ENCODE assay signal across 19 cellular contexts in genomic region chr6:90502381-90502780, GRCh38.
DNase-seq lines count a peak whose midpoint lies in the region; ATAC-seq, FAIRE-seq and TF ChIP-seq lines count a peak whose summit lies in the region.
"Had no signal": no experiment of that assay in that cellular context is flagged by ENCODE, and none has a peak within 500 bp of the region (broad histone marks: within the 10 kb centered on the region; RNA-seq: fewer than 3 reads in every experiment).

No MANE protein-coding gene starts in this region.

- H3K9me3 ChIP-seq in HepG2 (ENCODE audit: low read length) = no peaks in the 10 kb centered on the region
- H3K9me3 ChIP-seq in right lobe of liver = no peaks in the 10 kb centered on the region
- H3K9me3 ChIP-seq in endodermal cell (ENCODE audit: control insufficient read depth, low read length) = no peaks in the 10 kb centered on the region
- H3K9me3 ChIP-seq in smooth muscle cell (replicated peaks; ENCODE audit: low read depth) = no peaks in the 10 kb centered on the region
- H3K9me3 ChIP-seq: BLaER1 treated with 17β-estradiol and CSF1 and Interleukin-3, amounts not matched to agents 10 nM and 100 nM had no signal

- POLR2A ChIA-PET in HepG2 (lab: Yijun Ruan, JAX) = no interaction called here
- POLR2A ChIA-PET in activated CD4-positive, alpha-beta memory T cell treated with anti-CD3 and anti-CD28 coated beads for 36 hours (lab: Charles Lee) = no interaction called here

- H3K9me3 Mint-ChIP-seq in endodermal cell = no peaks in the 10 kb centered on the region
- H3K9me3 Mint-ChIP-seq in activated CD4-positive, alpha-beta memory T cell treated with anti-CD3 and anti-CD28 coated beads for 36 hours = no peaks in the 10 kb centered on the region
- H3K9me3 Mint-ChIP-seq: CD8-positive, alpha-beta T cell; T-helper 2 cell treated with Interferon-gamma antibody and Interleukin-4, amounts not matched to agents 5 μg/mL and 100 μg/mL, for 36 hours had no signal

- in situ Hi-C loops in HepG2 (cut with HindIII; ENCODE audit: extremely low pct_ligation_motif_present, low pct_unique_long_range_greater_than_20kb) = no loop called here

- H3K36me3 Mint-ChIP-seq in endodermal cell (ENCODE audit: low read depth) = no peaks in the 10 kb centered on the region
- H3K36me3 Mint-ChIP-seq in activated CD4-positive, alpha-beta memory T cell treated with anti-CD3 and anti-CD28 coated beads for 36 hours = no peaks in the 10 kb centered on the region
- H3K36me3 Mint-ChIP-seq: CD8-positive, alpha-beta T cell had no signal

- no peaks in the 10 kb centered on the region for H3K27me3 ChIP-seq in HepG2 (ENCODE audit: control insufficient read depth in 1 of 2, insufficient read depth in 2 of 2, low read length in 2 of 2)
- H3K27me3 ChIP-seq in right lobe of liver = no peaks in the 10 kb centered on the region
- H3K27me3 ChIP-seq in endodermal cell (ENCODE audit: control insufficient read depth, insufficient read depth, low read length, poor library complexity, severe bottlenecking) = no peaks in the 10 kb centered on the region
- H3K27me3 ChIP-seq in smooth muscle cell (ENCODE audit: low read depth) = no peaks in the 10 kb centered on the region
- H3K27me3 ChIP-seq: BLaER1 treated with 17β-estradiol and CSF1 and Interleukin-3, amounts not matched to agents 10 nM and 100 nM had no signal

- no peak overlapping the region for H3K9ac ChIP-seq in HepG2 (ENCODE audit: insufficient read depth, low read depth, low read length)
- no peak overlapping the region for H3K9ac ChIP-seq in endodermal cell (ENCODE audit: extremely low read depth, low read length, poor library complexity, severe bottlenecking)
- H3K9ac ChIP-seq in smooth muscle cell (ENCODE audit: low read depth) = no peak overlapping the region
- H3K9ac ChIP-seq: BLaER1 treated with 17β-estradiol and CSF1 and Interleukin-3, amounts not matched to agents 10 nM and 100 nM had no signal

- no peak for TF ChIP-seq RAD21 in HepG2 (CRISPR knock-in tag; IDR thresholded peaks at IDR 0.05)

- WGBS in HepG2 (ENCODE audit: low lambda C conversion rate) = 85% methylated on average over 3 of the region's 3 CpGs
- WGBS in right lobe of liver (ENCODE audit: insufficient coverage, low coverage, low lambda C conversion rate, missing lambda C conversion rate) = 94% methylated on average over 3 of the region's 3 CpGs
- 64 to 79% methylated on average over 2 to 3 of the region's 3 CpGs for WGBS in endodermal cell (ENCODE audit: insufficient coverage in 1 of 2, insufficient read length in 1 of 2), 2 experiments
- WGBS in smooth muscle cell (ENCODE audit: low lambda C conversion rate) = 76% methylated on average over 3 of the region's 3 CpGs

- FAIRE-seq in HepG2 (lab: Jason Lieb, UNC) = no peak
- FAIRE-seq: GM12878 had no signal

- no peaks in the 10 kb centered on the region for H3F3A ChIP-seq in smooth muscle cell (ENCODE audit: low read depth)

- peak overlapping the region; percentile 77 for H3K27ac ChIP-seq in HepG2 (ENCODE audit: extremely low read length, insufficient read depth, low read length)
- H3K27ac ChIP-seq in right lobe of liver = peak overlapping the region in 1 of 3 donors; percentile 27
- no peak overlapping the region for H3K27ac ChIP-seq in endodermal cell (ENCODE audit: low read depth, low read length)
- H3K27ac ChIP-seq in smooth muscle cell (ENCODE audit: low read depth) = peak overlapping the region; percentile 34
- H3K27ac ChIP-seq: BLaER1 treated with 17β-estradiol and CSF1 and Interleukin-3, amounts not matched to agents 10 nM and 100 nM had no signal

- H3K27ac Mint-ChIP-seq in endodermal cell = peak overlapping the region; percentile 60
- H3K27ac Mint-ChIP-seq in activated CD4-positive, alpha-beta memory T cell treated with anti-CD3 and anti-CD28 coated beads for 36 hours = no peak overlapping the region
- H3K27ac Mint-ChIP-seq: CD8-positive, alpha-beta T cell had no signal

- H3K4me3 Mint-ChIP-seq in endodermal cell = no peak overlapping the region
- H3K4me3 Mint-ChIP-seq in activated CD4-positive, alpha-beta memory T cell treated with anti-CD3 and anti-CD28 coated beads for 36 hours = no peak overlapping the region
- H3K4me3 Mint-ChIP-seq: CD8-positive, alpha-beta T cell; T-helper 2 cell treated with Interferon-gamma antibody and Interleukin-4, amounts not matched to agents 5 μg/mL and 100 μg/mL, for 36 hours had no signal

- TF ChIP-seq POLR2A in HepG2 (IDR thresholded peaks at IDR 0.05; ENCODE audit: insufficient read depth in 1 of 2, low read depth in 2 of 2, low read length in 2 of 2) = no peak
- no peak for TF ChIP-seq POLR2A in right lobe of liver (IDR thresholded peaks at IDR 0.05)

- DNase-seq in HepG2 (ENCODE audit: low spot score) (no peak), right lobe of liver (no peak), NCI-H1417 (lab: John Stamatoyannopoulos, UW) (peak; percentile 34 to 88 (median 44)), endodermal cell (no peak), smooth muscle cell (lab: John Stamatoyannopoulos, UW; ENCODE audit: unreplicated experiment) (no peak), SIG-M5 (lab: John Stamatoyannopoulos, UW) (no peak), LoVo (ENCODE audit: low spot score) (no peak)
- DNase-seq in activated CD4-positive, alpha-beta memory T cell treated with anti-CD3 and anti-CD28 coated beads for 36 hours = no peak
- DNase-seq: CD8-positive, alpha-beta T cell; EL; HCEC 1CT; Kasumi-1; MM.1S; NCI-H1092 treated with DMSO at 0.1 percent for 48 hours; NCI-H1930; NCI-H2171 had no signal

- H3K4me1 ChIP-seq in HepG2 (ENCODE audit: insufficient read depth, low read length) (peaks cover 24% of the 10 kb centered on the region), right lobe of liver (peaks cover 0 to 15% (median 7%) of the 10 kb centered on the region in 4 donors), endodermal cell (ENCODE audit: control insufficient read depth, insufficient read depth, low read length) (no peaks in the 10 kb centered on the region), smooth muscle cell (ENCODE audit: low read depth) (peaks cover 23% of the 10 kb centered on the region)

- no peaks in the 10 kb centered on the region for H3K36me3 ChIP-seq in HepG2 (replicated peaks in 1 of 2; ENCODE audit: control insufficient read depth in 1 of 2, insufficient read depth in 2 of 2, low read length in 2 of 2)
- no peaks in the 10 kb centered on the region for H3K36me3 ChIP-seq in right lobe of liver
- H3K36me3 ChIP-seq in endodermal cell (ENCODE audit: control insufficient read depth, insufficient read depth, low read length) = no peaks in the 10 kb centered on the region
- H3K36me3 ChIP-seq in smooth muscle cell (ENCODE audit: low read depth) = no peaks in the 10 kb centered on the region
- H3K36me3 ChIP-seq: BLaER1 treated with 17β-estradiol and CSF1 and Interleukin-3, amounts not matched to agents 10 nM and 100 nM had no signal

- H3K79me2 ChIP-seq in HepG2 (ENCODE audit: insufficient read depth, low read length) (no peaks in the 10 kb centered on the region), smooth muscle cell (ENCODE audit: low read depth) (no peaks in the 10 kb centered on the region)

- CTCF ChIA-PET in HepG2 (lab: Yijun Ruan, JAX; ENCODE audit: low intra/inter-chr PET ratio, low total read pairs) = no interaction called here
- CTCF ChIA-PET in activated CD4-positive, alpha-beta memory T cell treated with anti-CD3 and anti-CD28 coated beads for 36 hours (lab: Charles Lee) = no interaction called here

- H3K4me1 Mint-ChIP-seq in endodermal cell = peaks cover 11% of the 10 kb centered on the region
- peaks cover 10% of the 10 kb centered on the region for H3K4me1 Mint-ChIP-seq in activated CD4-positive, alpha-beta memory T cell treated with anti-CD3 and anti-CD28 coated beads for 36 hours (ENCODE audit: low read depth)

- BruUV-seq in HepG2 (replicated peaks; lab: Mats Ljungman, UMichigan) = TSS peak; percentile 45

- TF ChIP-seq CTCF in HepG2 (CRISPR knock-in tag; IDR thresholded peaks at IDR 0.05) = no peak
- TF ChIP-seq CTCF in right lobe of liver (IDR thresholded peaks at IDR 0.05) = no peak
- no peak for TF ChIP-seq CTCF in endodermal cell (conservative IDR thresholded peaks at IDR 0.05)
- no peak for TF ChIP-seq CTCF in smooth muscle cell (IDR thresholded peaks at IDR 0.05; ENCODE audit: borderline replicate concordance, insufficient read depth, poor library complexity, severe bottlenecking)

- H3K4me3 ChIP-seq in HepG2 (replicated peaks in 1 of 3; ENCODE audit: insufficient read depth in 1 of 3, low read depth in 2 of 3, low read length in 3 of 3) (no peak overlapping the region; a peak in 1 of 6 replicates), right lobe of liver (no peak overlapping the region), endodermal cell (ENCODE audit: low read length) (no peak overlapping the region), smooth muscle cell (no peak overlapping the region)
- H3K4me3 ChIP-seq: BLaER1 treated with 17β-estradiol and CSF1 and Interleukin-3, amounts not matched to agents 10 nM and 100 nM; GM12878 had no signal

- TF ChIP-seq EP300 in HepG2 (IDR thresholded peaks at IDR 0.05; ENCODE audit: low read depth in 2 of 2, low read length in 2 of 2) (no peak), HepG2 (CRISPR knock-in tag; IDR thresholded peaks at IDR 0.05; ENCODE audit: borderline replicate concordance) (no peak)

- no peak; the same call in 2 of the 3 replicates for ATAC-seq in HepG2
- ATAC-seq in right lobe of liver = no peak
- ATAC-seq: CD8-positive, alpha-beta T cell had no signal

- H3K4me2 ChIP-seq in HepG2 (ENCODE audit: low read depth, low read length) (peak overlapping the region; percentile 26), smooth muscle cell (no peak overlapping the region)
- H3K4me2 ChIP-seq: BLaER1 treated with 17β-estradiol and CSF1 and Interleukin-3, amounts not matched to agents 10 nM and 100 nM had no signal

- H3K27me3 Mint-ChIP-seq in endodermal cell (ENCODE audit: insufficient read depth) = peaks cover 2% of the 10 kb centered on the region
- H3K27me3 Mint-ChIP-seq in activated CD4-positive, alpha-beta memory T cell treated with anti-CD3 and anti-CD28 coated beads for 36 hours = no peaks in the 10 kb centered on the region

- no peak overlapping the region for H2AFZ ChIP-seq in HepG2 (ENCODE audit: low read length)
- no peak overlapping the region for H2AFZ ChIP-seq in smooth muscle cell (ENCODE audit: low read depth)

- H4K20me1 ChIP-seq in HepG2 (ENCODE audit: insufficient read depth, low read length) (no peaks in the 10 kb centered on the region), smooth muscle cell (ENCODE audit: low read depth) (no peaks in the 10 kb centered on the region)
- H4K20me1 ChIP-seq: BLaER1 treated with 17β-estradiol and CSF1 and Interleukin-3, amounts not matched to agents 10 nM and 100 nM had no signal

- intact Hi-C loops in HepG2 (cut with micrococcal nuclease; ENCODE audit: unreplicated experiment) (loop anchor here (2.0 kb wide), 1 partner anchor 84 kb away; the partner anchor contains the start of gene MAP3K7), right lobe of liver (cut with DNase I) (no loop called here)
- intact Hi-C loops in activated CD4-positive, alpha-beta memory T cell treated with anti-CD3 and anti-CD28 coated beads for 36 hours (cut with micrococcal nuclease) = no loop called here

TF ChIP-seq in HepG2, 621 proteins besides CTCF, POLR2A, EP300 and RAD21 (continues in another document):
- TF ChIP-seq KDM1A (CRISPR knock-in tag; IDR thresholded peaks at IDR 0.05) (no peak), SMYD3 (CRISPR knock-in tag; IDR thresholded peaks at IDR 0.05) (no peak), CEBPG (CRISPR knock-in tag; IDR thresholded peaks at IDR 0.05) (no peak), ZNF761 (CRISPR knock-in tag; conservative IDR thresholded peaks at IDR 0.05) (0 out of 2 replicates have a peak, but pooled peaks have one; percentile 6)

Comparison
In these comparisons a context has a peak if more than half of its experiments do, and no peak if none do; other contexts are left out.
1. DNase-seq: peak in NCI-H1417 (3 of 3); none in HepG2 (single experiment), right lobe of liver (0 of 3), endodermal cell (single experiment), smooth muscle cell (single experiment), SIG-M5 (single experiment), activated CD4-positive, alpha-beta memory T cell treated with anti-CD3 and anti-CD28 coated beads for 36 hours (single experiment) and LoVo (single experiment).